Comparison of ENCODE assay signal across 9 cellular contexts in the genomic region with DNA sequence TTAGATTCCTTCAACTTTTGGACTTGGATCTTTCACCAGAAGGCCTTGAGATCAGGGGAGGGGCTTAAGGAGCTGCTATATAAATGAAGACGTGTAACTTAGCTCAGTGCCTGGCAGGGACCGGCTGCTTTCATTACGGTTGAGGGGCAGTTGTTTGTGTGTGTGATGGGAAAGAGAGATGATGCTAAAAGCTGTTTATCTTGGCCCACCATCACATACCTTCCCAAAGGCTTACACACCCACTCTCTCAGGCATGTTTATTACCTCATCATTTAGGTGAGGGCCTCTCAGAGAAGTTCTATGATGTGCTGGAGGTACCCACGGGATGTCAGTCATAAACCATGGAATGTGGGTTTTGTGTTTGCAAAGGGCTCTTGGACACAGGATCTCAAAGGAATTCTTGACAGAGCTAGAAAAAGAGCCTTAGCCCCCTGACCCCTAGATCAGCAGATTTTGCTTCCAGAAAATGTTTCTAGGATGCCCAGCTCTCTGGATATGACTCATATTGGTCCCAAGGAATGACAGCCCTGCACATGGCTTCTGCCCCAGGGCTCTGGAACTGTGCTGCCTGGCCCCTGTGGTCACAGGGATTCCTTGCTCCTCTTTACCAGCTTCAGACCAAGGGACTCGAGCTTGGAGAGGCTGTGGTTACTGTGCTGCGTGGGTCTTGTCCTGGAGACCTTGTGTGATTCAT. TPM values are rescaled to one million over a fixed set of nuclear protein-coding genes. Genes with fewer than 3 reads are reported as not detected.
DNase-seq lines count a peak whose midpoint lies in the region; ATAC-seq and TF ChIP-seq lines count a peak whose summit lies in the region.
"Had no signal": no experiment of that assay in that cellular context is flagged by ENCODE, and none has a peak within 500 bp of the region (broad histone marks: within the 10 kb centered on the region; RNA-seq: fewer than 3 reads in every experiment).

No MANE protein-coding gene starts in this region.

- H3K27me3 ChIP-seq in lung (ENCODE audit: control insufficient read depth, insufficient read depth), result no peaks in the 10 kb centered on the region
- H3K27me3 ChIP-seq in upper lobe of right lung, result no peaks in the 10 kb centered on the region
- H3K27me3 ChIP-seq: neutrophil had no signal

- TF ChIP-seq CTCF in lung (IDR thresholded peaks at IDR 0.05; ENCODE audit: control extremely low read depth, extremely low read depth) (no peak), upper lobe of right lung (IDR thresholded peaks at IDR 0.05) (no peak), lower leg skin (IDR thresholded peaks at IDR 0.05) (no peak)

- DNase-seq in caudate nucleus (lab: John Stamatoyannopoulos, UW), result peak in 1 of 61 donors; percentile 37
- no peak for DNase-seq in lung (ENCODE audit: low spot score)
- no peak for DNase-seq in upper lobe of right lung
- no peak for DNase-seq in lower leg skin (ENCODE audit: low spot score in 2 of 2)
- DNase-seq in activated effector memory CD4-positive, alpha-beta T cell treated with anti-CD3 and anti-CD28 coated beads, Interleukin-2, amount 50 U/mL, for 16 hours, result no peak
- DNase-seq in cerebellar cortex (ENCODE audit: low spot score), result no peak
- DNase-seq: activated naive CD8-positive, alpha-beta T cell treated with anti-CD3 and anti-CD28 coated beads, Interleukin-2, amount 50 U/mL, for 24 hours had no signal

- H3K4me3 ChIP-seq in lung, result no peak overlapping the region
- H3K4me3 ChIP-seq in upper lobe of right lung, result no peak overlapping the region
- H3K4me3 ChIP-seq in lower leg skin (ENCODE audit: low read depth, poor library complexity, severe bottlenecking), result no peak overlapping the region

- ATAC-seq in lung (ENCODE audit: insufficient read depth, low FRiP score) (peak; percentile 30), upper lobe of right lung (peak; percentile 53)
- ATAC-seq: activated naive CD8-positive, alpha-beta T cell treated with anti-CD3 and anti-CD28 coated beads, Interleukin-2, amount 50 U/mL, for 24 hours had no signal

- peak overlapping the region; percentile 50 for H3K27ac ChIP-seq in KOPT-K1 (ENCODE audit: low read depth, low read length, poor library complexity, severe bottlenecking)
- peak overlapping the region; percentile 75 for H3K27ac ChIP-seq in caudate nucleus (ENCODE audit: low read depth, low read length)
- peak overlapping the region in 1 of 2 donors; percentile 86 for H3K27ac ChIP-seq in lung (ENCODE audit: low read depth in 1 of 2, low read length in 1 of 2)
- H3K27ac ChIP-seq in upper lobe of right lung, result peak overlapping the region; percentile 82
- H3K27ac ChIP-seq: neutrophil had no signal

- peaks cover 11 to 12% of the 10 kb centered on the region in 2 donors for H3K4me1 ChIP-seq in lung (ENCODE audit: control insufficient read depth in 2 of 2, insufficient read depth in 2 of 2, low read length in 2 of 2)
- peaks cover 44% of the 10 kb centered on the region for H3K4me1 ChIP-seq in upper lobe of right lung

- no peak for TF ChIP-seq POLR2A in lower leg skin (IDR thresholded peaks at IDR 0.05)

- H3K9me3 ChIP-seq in KOPT-K1 (ENCODE audit: insufficient read depth, low read length, poor library complexity, severe bottlenecking) (no peaks in the 10 kb centered on the region), lung (ENCODE audit: control insufficient read depth in 2 of 2, insufficient read depth in 1 of 2, low read length in 1 of 2) (no peaks in the 10 kb centered on the region), upper lobe of right lung (no peaks in the 10 kb centered on the region)
- H3K9me3 ChIP-seq: neutrophil had no signal

- intact Hi-C loops in upper lobe of right lung (cut with DNase I) (no loop called here), lower leg skin (cut with DNase I; ENCODE audit: low total_unique reads) (no loop called here)

- WGBS in lung, 2 donors, result 56 to 66% methylated on average over 6 of the region's 6 CpGs
- 43 to 51% methylated on average over 6 of the region's 6 CpGs for WGBS in lower leg skin, 2 donors

- no peaks in the 10 kb centered on the region for H3K36me3 ChIP-seq in KOPT-K1 (ENCODE audit: insufficient read depth, low read length)
- H3K36me3 ChIP-seq in lung (ENCODE audit: control insufficient read depth in 2 of 2, insufficient read depth in 2 of 2, low read length in 2 of 2), result no peaks in the 10 kb centered on the region
- H3K36me3 ChIP-seq in upper lobe of right lung, result no peaks in the 10 kb centered on the region
- H3K36me3 ChIP-seq: neutrophil had no signal

RNA-seq across cellular contexts. Expression of a gene that starts 15.9 kb away (rescaled TPM):
- total RNA-seq in lung, result 10 to 100 TPM; 32.8 to 41.6 TPM
- polyA plus RNA-seq in lung, result 10 to 100 TPM; 10.9 to 14.1 TPM
- total RNA-seq in upper lobe of right lung, result 31.6 TPM
- total RNA-seq in lower leg skin, result 10 to 100 TPM; 25.9 to 69.4 (median 35.2) TPM
